Comparison of ENCODE assay signal across 15 cellular contexts in genomic region chr1:25768999-25769398, GRCh38. TPM values are rescaled to one million over a fixed set of nuclear protein-coding genes. Genes with fewer than 3 reads are reported as not detected.
DNase-seq lines count a peak whose midpoint lies in the region; ATAC-seq and TF ChIP-seq lines count a peak whose summit lies in the region.
"Had no signal": no experiment of that assay in that cellular context is flagged by ENCODE, and none has a peak within 500 bp of the region (broad histone marks: within the 10 kb centered on the region; RNA-seq: fewer than 3 reads in every experiment).

No MANE protein-coding gene starts in this region.

- H3K27me3 Mint-ChIP-seq in T-helper 2 cell treated with Interferon-gamma antibody and Interleukin-4, amounts not matched to agents 5 μg/mL and 100 μg/mL, for 36 hours (ENCODE audit: low read depth) = peaks cover 49% of the 10 kb centered on the region
- H3K27me3 Mint-ChIP-seq in CD4-positive, alpha-beta memory T cell = no peaks in the 10 kb centered on the region
- no peaks in the 10 kb centered on the region for H3K27me3 Mint-ChIP-seq in activated T-helper 17 cell treated with anti-CD3 and anti-CD28 coated beads, Interleukin-2, amount 50 U/mL, for 72 hours
- H3K27me3 Mint-ChIP-seq in nephron (ENCODE audit: low read depth) = peaks cover 26% of the 10 kb centered on the region

- intact Hi-C loops in CD4-positive, alpha-beta memory T cell (cut with micrococcal nuclease) = no loop called here

- H3K9me3 Mint-ChIP-seq in T-helper 2 cell treated with Interferon-gamma antibody and Interleukin-4, amounts not matched to agents 5 μg/mL and 100 μg/mL, for 36 hours = no peaks in the 10 kb centered on the region
- H3K9me3 Mint-ChIP-seq in CD4-positive, alpha-beta memory T cell = no peaks in the 10 kb centered on the region
- no peaks in the 10 kb centered on the region for H3K9me3 Mint-ChIP-seq in activated T-helper 17 cell treated with anti-CD3 and anti-CD28 coated beads, Interleukin-2, amount 50 U/mL, for 72 hours
- H3K9me3 Mint-ChIP-seq in nephron = no peaks in the 10 kb centered on the region

- TF ChIP-seq CTCF in nephron (IDR thresholded peaks at IDR 0.05; ENCODE audit: unreplicated experiment in 3 of 3) = no peak

- peaks cover 4% of the 10 kb centered on the region for H3K36me3 Mint-ChIP-seq in T-helper 2 cell treated with Interferon-gamma antibody and Interleukin-4, amounts not matched to agents 5 μg/mL and 100 μg/mL, for 36 hours (ENCODE audit: low read depth)
- peaks cover 22 to 24% of the 10 kb centered on the region in 2 donors for H3K36me3 Mint-ChIP-seq in CD4-positive, alpha-beta memory T cell
- H3K36me3 Mint-ChIP-seq in activated T-helper 17 cell treated with anti-CD3 and anti-CD28 coated beads, Interleukin-2, amount 50 U/mL, for 72 hours (ENCODE audit: low read depth) = no peaks in the 10 kb centered on the region
- peaks cover 3% of the 10 kb centered on the region for H3K36me3 Mint-ChIP-seq in nephron (ENCODE audit: low read depth)

- H3K4me1 Mint-ChIP-seq in T-helper 2 cell treated with Interferon-gamma antibody and Interleukin-4, amounts not matched to agents 5 μg/mL and 100 μg/mL, for 36 hours (ENCODE audit: low read depth) = peaks cover 7% of the 10 kb centered on the region
- H3K4me1 Mint-ChIP-seq in CD4-positive, alpha-beta memory T cell = peaks cover 37 to 56% (median 41%) of the 10 kb centered on the region in 4 donors
- H3K4me1 Mint-ChIP-seq in activated T-helper 17 cell treated with anti-CD3 and anti-CD28 coated beads, Interleukin-2, amount 50 U/mL, for 72 hours = peaks cover 31% of the 10 kb centered on the region
- H3K4me1 Mint-ChIP-seq in nephron = peaks cover 53% of the 10 kb centered on the region

- peak overlapping the region; percentile 35 for H3K27ac Mint-ChIP-seq in T-helper 2 cell treated with Interferon-gamma antibody and Interleukin-4, amounts not matched to agents 5 μg/mL and 100 μg/mL, for 36 hours
- peak overlapping the region in 4 of 7 donors; percentile 12 to 73 (median 48) for H3K27ac Mint-ChIP-seq in CD4-positive, alpha-beta memory T cell
- peak overlapping the region; percentile 44 for H3K27ac Mint-ChIP-seq in activated T-helper 17 cell treated with anti-CD3 and anti-CD28 coated beads, Interleukin-2, amount 50 U/mL, for 72 hours
- H3K27ac Mint-ChIP-seq in nephron = peak overlapping the region; percentile 13 to 58 (median 35)

- ATAC-seq in activated T-helper 17 cell treated with anti-CD3 and anti-CD28 coated beads, Interleukin-2, amount 50 U/mL, for 72 hours (replicated peaks) = no peak

- peaks cover 38% of the 10 kb centered on the region for H3K4me1 ChIP-seq in CD4-positive, alpha-beta memory T cell (ENCODE audit: insufficient read depth, low read length)

- H3K9me3 ChIP-seq in CD4-positive, alpha-beta memory T cell (ENCODE audit: control insufficient read depth in 1 of 2, low read length in 2 of 2) = no peaks in the 10 kb centered on the region
- H3K9me3 ChIP-seq: Peyer's patch had no signal

- no peak overlapping the region for H3K4me3 ChIP-seq in CD4-positive, alpha-beta memory T cell (ENCODE audit: low read length in 2 of 2)
- H3K4me3 ChIP-seq: Peyer's patch had no signal

- H3K27ac ChIP-seq in CD4-positive, alpha-beta memory T cell (ENCODE audit: low read depth, low read length) = no peak overlapping the region
- H3K27ac ChIP-seq: Peyer's patch had no signal

- H3K36me3 ChIP-seq in CD4-positive, alpha-beta memory T cell (ENCODE audit: insufficient read depth, low read length) = peaks cover 5% of the 10 kb centered on the region
- H3K36me3 ChIP-seq: Peyer's patch had no signal

- H3K27me3 ChIP-seq in CD4-positive, alpha-beta memory T cell (ENCODE audit: insufficient read depth, low read length) = no peaks in the 10 kb centered on the region
- H3K27me3 ChIP-seq: Peyer's patch had no signal

- H3K4me3 Mint-ChIP-seq in T-helper 2 cell treated with Interferon-gamma antibody and Interleukin-4, amounts not matched to agents 5 μg/mL and 100 μg/mL, for 36 hours = no peak overlapping the region
- H3K4me3 Mint-ChIP-seq in CD4-positive, alpha-beta memory T cell = no peak overlapping the region
- no peak overlapping the region for H3K4me3 Mint-ChIP-seq in activated T-helper 17 cell treated with anti-CD3 and anti-CD28 coated beads, Interleukin-2, amount 50 U/mL, for 72 hours
- no peak overlapping the region for H3K4me3 Mint-ChIP-seq in nephron
- H3K4me3 Mint-ChIP-seq: CD14-positive monocyte had no signal

- no peak for DNase-seq in T-helper 2 cell treated with Interferon-gamma antibody and Interleukin-4, amounts not matched to agents 5 μg/mL and 100 μg/mL, for 36 hours (ENCODE audit: low spot score)
- DNase-seq in T-helper 2 cell (no peak), activated gamma-delta T cell treated with Interleukin-2 at 50 U/mL for 16 hours (no peak), COR-L47 (lab: John Stamatoyannopoulos, UW) (no peak), putamen (ENCODE audit: low spot score) (no peak)
- DNase-seq in CD4-positive, alpha-beta memory T cell = no peak
- DNase-seq: Kasumi-1, NCI-H1417, NCI-H2029, NCI-H2171 treated with DMSO at 0.1 percent for 48 hours, Peyer's patch, SIG-M5 had no signal

- POLR2A ChIA-PET in CD4-positive, alpha-beta memory T cell (lab: Charles Lee; ENCODE audit: partially characterized antibody) = no interaction called here

- CTCF ChIA-PET in CD4-positive, alpha-beta memory T cell (lab: Charles Lee; ENCODE audit: partially characterized antibody) = no interaction called here

RNA-seq across cellular contexts. Expression of gene SELENON, which starts 31.0 kb away (rescaled TPM):
- total RNA-seq in CD4-positive, alpha-beta memory T cell = 10 to 100 TPM; 24.8 to 26.2 TPM
- 1 to 10 TPM in 1 of 2 donors, under 1 TPM in 1; 0.65 to 6.5 TPM for polyA plus RNA-seq in CD4-positive, alpha-beta memory T cell
- 10 to 100 TPM; 10.2 to 13.2 TPM for total RNA-seq in activated T-helper 17 cell treated with anti-CD3 and anti-CD28 coated beads, Interleukin-2, amount 50 U/mL, for 72 hours

RNA-seq across cellular contexts. Expression of gene MTFR1L, which starts 50.8 kb away (rescaled TPM):
- total RNA-seq in CD4-positive, alpha-beta memory T cell = 10 to 100 TPM; 53.3 to 57.2 TPM
- 10 to 100 TPM; 27.5 to 58.4 TPM for polyA plus RNA-seq in CD4-positive, alpha-beta memory T cell
- 10 to 100 TPM; 39.6 to 58.8 TPM for total RNA-seq in activated T-helper 17 cell treated with anti-CD3 and anti-CD28 coated beads, Interleukin-2, amount 50 U/mL, for 72 hours
